31 cellular contexts compared by ENCODE assay signal in genomic region chr11:73496134-73496533, GRCh38.
"Had no signal": no experiment of that assay in that cellular context is flagged by ENCODE, and none has a peak within 500 bp of the region (broad histone marks: within the 10 kb centered on the region; RNA-seq: fewer than 3 reads in every experiment).

No MANE protein-coding gene starts in this region.

- H3K27ac Mint-ChIP-seq: activated CD4-positive, alpha-beta memory T cell treated with anti-CD3 and anti-CD28 coated beads, Interleukin-2, amount 10 ng/mL, durations not matched to agents 7 days and 5 days; activated CD4-positive, alpha-beta T cell treated with anti-CD3 and anti-CD28 coated beads, Interleukin-2, amount 10 ng/mL, durations not matched to agents 7 days and 5 days; activated naive CD4-positive, alpha-beta T cell treated with anti-CD3 and anti-CD28 coated beads, Interleukin-2, amount 10 ng/mL, durations not matched to agents 7 days and 5 days; activated naive CD4-positive, alpha-beta T cell treated with anti-CD3 and anti-CD28 coated beads, Interleukin-2, amount 50 U/mL, for 72 hours; activated naive CD8-positive, alpha-beta T cell treated with anti-CD3 and anti-CD28 coated beads, Interleukin-2, amount 10 ng/mL, durations not matched to agents 7 days and 5 days; activated T-cell treated with anti-CD3 and anti-CD28 coated beads, Interleukin-2, amount 50 U/mL, for 24 hours; activated T-cell treated with anti-CD3 and anti-CD28 coated beads, Interleukin-2, amount 50 U/mL, for 72 hours; brain; effector memory CD8-positive, alpha-beta T cell had no signal

- H3K27me3 ChIP-seq: ascending aorta, breast epithelium, cardiac muscle cell, esophagus muscularis mucosa, foreskin keratinocyte, gastrocnemius medialis, heart left ventricle had no signal

- DNase-seq: activated CD4-positive, alpha-beta memory T cell treated with anti-CD3 and anti-CD28 coated beads, Interleukin-2, amount 10 ng/mL, durations not matched to agents 7 days and 5 days; activated CD4-positive, alpha-beta T cell treated with anti-CD3 and anti-CD28 coated beads for 4 hours; activated CD4-positive, alpha-beta T cell treated with anti-CD3 and anti-CD28 coated beads, Interleukin-2, amount 10 ng/mL, durations not matched to agents 7 days and 5 days; activated CD4-positive, alpha-beta T cell treated with anti-CD3 and anti-CD28 coated beads, Interleukin-2, amount 50 U/mL, for 4 hours; activated CD4-positive, CD25-positive, alpha-beta regulatory T cell; activated CD4-positive, CD25-positive, alpha-beta regulatory T cell treated with anti-CD3 and anti-CD28 coated beads, Interleukin-2, amount 50 U/mL, for 72 hours; activated CD8-positive, alpha-beta memory T cell treated with anti-CD3 and anti-CD28 coated beads, Interleukin-2, amount 50 U/mL, for 48 hours; activated gamma-delta T cell; activated naive CD4-positive, alpha-beta T cell; activated naive CD4-positive, alpha-beta T cell treated with anti-CD3 and anti-CD28 coated beads, Interleukin-2, amount 10 ng/mL, durations not matched to agents 7 days and 5 days; activated naive CD8-positive, alpha-beta T cell treated with anti-CD3 and anti-CD28 coated beads, Interleukin-2, amount 10 ng/mL, durations not matched to agents 7 days and 5 days; activated T-cell treated with anti-CD3 and anti-CD28 coated beads for 4 hours; activated T-cell treated with anti-CD3 and anti-CD28 coated beads, Interleukin-2, amount 50 U/mL, for 24 hours; activated T-cell treated with anti-CD3 and anti-CD28 coated beads, Interleukin-2, amount 50 U/mL, for 72 hours; dermis blood vessel endothelial cell; effector CD4-positive, alpha-beta T cell; effector memory CD8-positive, alpha-beta T cell; erythroblast; foreskin keratinocyte; gastrocnemius medialis; glutamatergic neuron; heart left ventricle; hypothalamus had no signal

- H3K36me3 ChIP-seq: ascending aorta, breast epithelium, cardiac muscle cell, esophagus muscularis mucosa, gastrocnemius medialis, heart left ventricle had no signal

- H3K27me3 Mint-ChIP-seq: activated CD4-positive, alpha-beta memory T cell treated with anti-CD3 and anti-CD28 coated beads, Interleukin-2, amount 10 ng/mL, durations not matched to agents 7 days and 5 days; activated CD4-positive, alpha-beta T cell treated with anti-CD3 and anti-CD28 coated beads, Interleukin-2, amount 10 ng/mL, durations not matched to agents 7 days and 5 days; activated naive CD4-positive, alpha-beta T cell treated with anti-CD3 and anti-CD28 coated beads, Interleukin-2, amount 10 ng/mL, durations not matched to agents 7 days and 5 days; activated naive CD8-positive, alpha-beta T cell treated with anti-CD3 and anti-CD28 coated beads, Interleukin-2, amount 10 ng/mL, durations not matched to agents 7 days and 5 days; activated T-cell treated with anti-CD3 and anti-CD28 coated beads, Interleukin-2, amount 50 U/mL, for 24 hours; brain; central memory CD8-positive, alpha-beta T cell; effector memory CD8-positive, alpha-beta T cell had no signal

- H3K4me3 Mint-ChIP-seq: activated CD4-positive, alpha-beta memory T cell treated with anti-CD3 and anti-CD28 coated beads, Interleukin-2, amount 10 ng/mL, durations not matched to agents 7 days and 5 days; activated CD4-positive, alpha-beta T cell treated with anti-CD3 and anti-CD28 coated beads, Interleukin-2, amount 10 ng/mL, durations not matched to agents 7 days and 5 days; activated naive CD4-positive, alpha-beta T cell treated with anti-CD3 and anti-CD28 coated beads, Interleukin-2, amount 10 ng/mL, durations not matched to agents 7 days and 5 days; activated naive CD8-positive, alpha-beta T cell treated with anti-CD3 and anti-CD28 coated beads, Interleukin-2, amount 10 ng/mL, durations not matched to agents 7 days and 5 days; activated T-cell treated with anti-CD3 and anti-CD28 coated beads, Interleukin-2, amount 50 U/mL, for 24 hours; activated T-cell treated with anti-CD3 and anti-CD28 coated beads, Interleukin-2, amount 50 U/mL, for 72 hours; brain; central memory CD8-positive, alpha-beta T cell; effector memory CD8-positive, alpha-beta T cell had no signal

- H3K9me3 Mint-ChIP-seq: central memory CD8-positive, alpha-beta T cell; effector memory CD8-positive, alpha-beta T cell had no signal

- H3K4me1 ChIP-seq: ascending aorta, foreskin keratinocyte had no signal

- H3K27ac ChIP-seq: ascending aorta, breast epithelium, cardiac muscle cell, coronary artery, esophagus muscularis mucosa, foreskin keratinocyte, gastrocnemius medialis, heart left ventricle had no signal

- H3K4me1 Mint-ChIP-seq: activated CD4-positive, alpha-beta memory T cell treated with anti-CD3 and anti-CD28 coated beads, Interleukin-2, amount 10 ng/mL, durations not matched to agents 7 days and 5 days had no signal

- ATAC-seq: activated naive CD4-positive, alpha-beta T cell treated with anti-CD3 and anti-CD28 coated beads, Interleukin-2, amount 50 U/mL, for 72 hours; activated T-cell treated with anti-CD3 and anti-CD28 coated beads, Interleukin-2, amount 50 U/mL, for 72 hours; effector memory CD8-positive, alpha-beta T cell; foreskin keratinocyte; gastrocnemius medialis; heart left ventricle had no signal

- H3K9me3 ChIP-seq: ascending aorta, breast epithelium, esophagus muscularis mucosa, gastrocnemius medialis, heart left ventricle had no signal

- H3K4me3 ChIP-seq: ascending aorta, breast epithelium, cardiac muscle cell, coronary artery, esophagus muscularis mucosa, gastrocnemius medialis, heart left ventricle had no signal
